ENCODE assay signal across 32 cellular contexts in genomic region chr6:33798343-33798848, GRCh38. TPM values are rescaled to one million over a fixed set of nuclear protein-coding genes. Genes with fewer than 3 reads are reported as not detected.
A peak's percentile ranks its signal among the peaks of the same experiment; 100 is the strongest.
DNase-seq lines count a peak whose midpoint lies in the region; ATAC-seq, FAIRE-seq and TF ChIP-seq lines count a peak whose summit lies in the region.
"Had no signal": no experiment of that assay in that cellular context is flagged by ENCODE, and none has a peak within 500 bp of the region (broad histone marks: within the 10 kb centered on the region; RNA-seq: fewer than 3 reads in every experiment).

No MANE protein-coding gene starts in this region.

- no peak overlapping the region for H3K14ac ChIP-seq in H9 (ENCODE audit: insufficient read depth, low read length)

- H2AFZ ChIP-seq in H9 (ENCODE audit: low read length), result no peak overlapping the region
- H2AFZ ChIP-seq: PC-9 had no signal

- H3K18ac ChIP-seq in H9 (ENCODE audit: insufficient read length, low read depth, low read length), result no peak overlapping the region

- H3K9me3 ChIP-seq in H9 (ENCODE audit: control insufficient read depth, low read depth, low read length), result no peaks in the 10 kb centered on the region
- H3K9me3 ChIP-seq in WERI-Rb-1 (ENCODE audit: severe bottlenecking), result no peaks in the 10 kb centered on the region
- no peaks in the 10 kb centered on the region for H3K9me3 ChIP-seq in kidney (ENCODE audit: control insufficient read depth in 1 of 2, low read length in 2 of 2)
- H3K9me3 ChIP-seq: MG63 had no signal

- FAIRE-seq in kidney (lab: Jason Lieb, UNC), result no peak
- FAIRE-seq: GM12878 had no signal

- no peak overlapping the region for H3K4me3 ChIP-seq in WERI-Rb-1 (ENCODE audit: low read depth, low read length)
- H3K4me3 ChIP-seq in kidney (ENCODE audit: low read length in 2 of 2), result no peak overlapping the region
- H3K4me3 ChIP-seq: GM12878, MG63, PC-9 had no signal

- no peak overlapping the region for H2AK5ac ChIP-seq in H9 (ENCODE audit: insufficient read length, low read length)

- no peaks in the 10 kb centered on the region for H3K23me2 ChIP-seq in H9 (ENCODE audit: insufficient read length, low read depth, low read length, poor library complexity, severe bottlenecking)

- H4K5ac ChIP-seq in H9 (ENCODE audit: insufficient read length, low read depth, low read length), result no peak overlapping the region

- H3K79me2 ChIP-seq in H9 (ENCODE audit: insufficient read depth, low read length), result no peaks in the 10 kb centered on the region

- H3K9ac ChIP-seq in H9 (ENCODE audit: extremely low read depth, insufficient read length, low read length) (no peak overlapping the region), kidney (ENCODE audit: low read length in 2 of 2) (no peak overlapping the region)

- no peaks in the 10 kb centered on the region for H3K36me3 Mint-ChIP-seq in H9 (ENCODE audit: insufficient read depth in 1 of 3, low read depth in 3 of 3)
- H3K36me3 Mint-ChIP-seq: CD14-positive monocyte; CD8-positive, alpha-beta memory T cell had no signal

- no peak overlapping the region for H2BK20ac ChIP-seq in H9 (ENCODE audit: low read depth, low read length, poor library complexity, severe bottlenecking)

- H4K20me1 ChIP-seq in H9 (ENCODE audit: control insufficient read depth, insufficient read depth, insufficient read length), result no peaks in the 10 kb centered on the region

- TF ChIP-seq CTCF in H9 (conservative IDR thresholded peaks at IDR 0.05) (peak; percentile 34; the same call in 2 of the 3 replicates), WERI-Rb-1 (IDR thresholded peaks at IDR 0.05; ENCODE audit: low read depth, low read length) (peak; percentile 32; the same call in 1 of the 2 replicates), kidney (IDR thresholded peaks at IDR 0.05; ENCODE audit: borderline replicate concordance, extremely low read depth, insufficient read depth) (no peak)

- no peak overlapping the region for H2BK5ac ChIP-seq in H9 (ENCODE audit: insufficient read length, low read length)

- no peaks in the 10 kb centered on the region for H3K36me3 ChIP-seq in WERI-Rb-1
- no peaks in the 10 kb centered on the region for H3K36me3 ChIP-seq in kidney (ENCODE audit: control insufficient read depth in 1 of 2, insufficient read depth in 2 of 2, low read length in 2 of 2)
- H3K36me3 ChIP-seq: MG63 had no signal

- H3K4me1 Mint-ChIP-seq in H9, result peaks cover 60 to 63% of the 10 kb centered on the region in 2 experiments
- H3K4me1 Mint-ChIP-seq: CD14-positive monocyte; CD8-positive, alpha-beta memory T cell had no signal

- no peaks in the 10 kb centered on the region for H3K79me1 ChIP-seq in H9 (ENCODE audit: insufficient read depth, low read depth, low read length, poor library complexity, severe bottlenecking)

- no peak overlapping the region for H4K91ac ChIP-seq in H9 (ENCODE audit: insufficient read length, low read depth, low read length)

- H3K27ac ChIP-seq in H9 (ENCODE audit: insufficient read length, low read depth, low read length) (no peak overlapping the region), WERI-Rb-1 (no peak overlapping the region), kidney (ENCODE audit: low read depth in 2 of 2, low read length in 2 of 2) (no peak overlapping the region)
- H3K27ac ChIP-seq: HL-60, PC-9 had no signal

- H3K23ac ChIP-seq in H9 (ENCODE audit: insufficient read length, low read depth, low read length), result no peak overlapping the region

- no peak overlapping the region for H3K4ac ChIP-seq in H9 (ENCODE audit: low read depth, low read length)

- H3K4me1 ChIP-seq in H9 (ENCODE audit: insufficient read depth, low read length) (peaks cover 3% of the 10 kb centered on the region), kidney (ENCODE audit: control insufficient read depth in 1 of 2, insufficient read depth in 1 of 2, low read depth in 1 of 2, low read length in 2 of 2) (no peaks in the 10 kb centered on the region)

- H3K9me3 Mint-ChIP-seq in H9, result no peaks in the 10 kb centered on the region
- H3K9me3 Mint-ChIP-seq: CD14-positive monocyte; CD8-positive, alpha-beta memory T cell had no signal

- H3T11ph ChIP-seq in H9 (ENCODE audit: low read length), result no peak overlapping the region

- no peak for ATAC-seq in stimulated activated naive CD8-positive, alpha-beta T cell treated with anti-CD3 and anti-CD28 coated beads, Interleukin-15, Interleukin-2, amounts not matched to agents 100 U/mL and 50 U/mL, for 24 hours
- ATAC-seq in GM19452 (IDR thresholded peaks at IDR 0.05; ENCODE audit: unreplicated experiment) (no peak), GM18519 (IDR thresholded peaks at IDR 0.05; ENCODE audit: low FRiP score, unreplicated experiment) (no peak)
- ATAC-seq: GM12878 had no signal

- intact Hi-C loops in kidney (cut with DNase I), result no loop called here

- no peak overlapping the region for H4K8ac ChIP-seq in H9 (replicated peaks; ENCODE audit: insufficient read length, low read depth, low read length)

- H3K27ac Mint-ChIP-seq in H9, result peak overlapping the region in 2 of 3 experiments; percentile 79 to 88; a peak in 3 of 7 replicates

- H2BK120ac ChIP-seq in H9 (ENCODE audit: low read depth, low read length, poor library complexity, severe bottlenecking), result no peak overlapping the region

- H3K4me2 ChIP-seq in H9 (ENCODE audit: insufficient read depth, insufficient read length, low read length), result no peak overlapping the region
- H3K4me2 ChIP-seq: PC-9 had no signal

- DNase-seq in H9 (no peak), WERI-Rb-1 (no peak), kidney (peak; percentile 60), NCI-H524 treated with DMSO at 0.1 percent for 48 hours (lab: John Stamatoyannopoulos, UW) (no peak)
- DNase-seq in stimulated activated naive CD8-positive, alpha-beta T cell treated with anti-CD3 and anti-CD28 coated beads, Interleukin-15, Interleukin-2, amounts not matched to agents 100 U/mL and 50 U/mL, for 24 hours, result no peak
- DNase-seq: CD8-positive, alpha-beta memory T cell; DMS 273 treated with DMSO at 0.1 percent for 48 hours; DMS79; EL; GDM1; HCEC 1CT; KBM-7; MG63; NCI-H1105 treated with DMSO at 0.1 percent for 48 hours; NCI-H146; NCI-H1930; NCI-H2107; NCI-H446; NCI-H526; NCI-H82; NK-92 treated with Interleukin-12 subunit alpha and Interleukin-12 subunit beta, amount 100 ng/mL, for 24 hours; PC-9; Right ventricle myocardium superior; RPMI8226; T-helper 1 cell had no signal

- no peak overlapping the region for H3K4me3 Mint-ChIP-seq in H9
- H3K4me3 Mint-ChIP-seq: CD14-positive monocyte; CD8-positive, alpha-beta memory T cell had no signal

- H2BK12ac ChIP-seq in H9 (ENCODE audit: insufficient read length, low read depth, low read length), result no peak overlapping the region

- H3K27me3 Mint-ChIP-seq in H9 (ENCODE audit: low read depth), result peaks cover 2% of the 10 kb centered on the region

- no peak overlapping the region for H3K56ac ChIP-seq in H9 (ENCODE audit: insufficient read length, low read depth, low read length)

- WGBS in H9 (ENCODE audit: extremely low coverage, insufficient read length, low lambda C conversion rate), result no CpG with 5 or more reads among the region's 13 CpGs

- 0 out of 2 replicates have a peak, but pooled peaks cover 3% of the 10 kb centered on the region for H3K27me3 ChIP-seq in H9 (ENCODE audit: insufficient read depth, low read length)
- H3K27me3 ChIP-seq in WERI-Rb-1 (ENCODE audit: insufficient read depth, low read depth, severe bottlenecking), result no peaks in the 10 kb centered on the region
- H3K27me3 ChIP-seq: MG63 had no signal

- no peak overlapping the region for H2BK15ac ChIP-seq in H9 (ENCODE audit: low read depth, low read length)

RNA-seq across cellular contexts. Expression of gene MLN, which starts 5.4 kb away (rescaled TPM):
- not detected in 2 replicates for total RNA-seq in H9 (2021)
- not detected for total RNA-seq in kidney
- polyA plus RNA-seq in kidney (ENCODE audit: insufficient read depth, low read depth, low replicate concordance), result not detected
- total RNA-seq: A673; CD8-positive, alpha-beta memory T cell; GM12878; PC-9; Right ventricle myocardium superior; SK-MEL-5 had no signal
- polyA plus RNA-seq: CD14-positive monocyte; CD8-positive, alpha-beta memory T cell; GM12878 had no signal

RNA-seq across cellular contexts. Expression of gene LEMD2, which starts 9.5 kb away (rescaled TPM):
- 82.0 and 91.8 TPM in 2 replicates for total RNA-seq in H9 (2021)
- total RNA-seq in kidney, result 57.1 TPM
- 36.4 TPM for polyA plus RNA-seq in kidney (ENCODE audit: insufficient read depth, low read depth, low replicate concordance)

RNA-seq across cellular contexts. Expression of gene IP6K3, which starts 51.7 kb away (rescaled TPM):
- total RNA-seq in H9 (2021) (0.29 and 0.46 TPM in 2 replicates), kidney (0.47 TPM)
- polyA plus RNA-seq in kidney (ENCODE audit: insufficient read depth, low read depth, low replicate concordance), result 4.0 TPM
- total RNA-seq: A673; CD8-positive, alpha-beta memory T cell; GM12878; PC-9; SK-MEL-5 had no signal
- polyA plus RNA-seq: CD14-positive monocyte; CD8-positive, alpha-beta memory T cell had no signal
